ENCODE assay signal across 11 cellular contexts in the genomic region with DNA sequence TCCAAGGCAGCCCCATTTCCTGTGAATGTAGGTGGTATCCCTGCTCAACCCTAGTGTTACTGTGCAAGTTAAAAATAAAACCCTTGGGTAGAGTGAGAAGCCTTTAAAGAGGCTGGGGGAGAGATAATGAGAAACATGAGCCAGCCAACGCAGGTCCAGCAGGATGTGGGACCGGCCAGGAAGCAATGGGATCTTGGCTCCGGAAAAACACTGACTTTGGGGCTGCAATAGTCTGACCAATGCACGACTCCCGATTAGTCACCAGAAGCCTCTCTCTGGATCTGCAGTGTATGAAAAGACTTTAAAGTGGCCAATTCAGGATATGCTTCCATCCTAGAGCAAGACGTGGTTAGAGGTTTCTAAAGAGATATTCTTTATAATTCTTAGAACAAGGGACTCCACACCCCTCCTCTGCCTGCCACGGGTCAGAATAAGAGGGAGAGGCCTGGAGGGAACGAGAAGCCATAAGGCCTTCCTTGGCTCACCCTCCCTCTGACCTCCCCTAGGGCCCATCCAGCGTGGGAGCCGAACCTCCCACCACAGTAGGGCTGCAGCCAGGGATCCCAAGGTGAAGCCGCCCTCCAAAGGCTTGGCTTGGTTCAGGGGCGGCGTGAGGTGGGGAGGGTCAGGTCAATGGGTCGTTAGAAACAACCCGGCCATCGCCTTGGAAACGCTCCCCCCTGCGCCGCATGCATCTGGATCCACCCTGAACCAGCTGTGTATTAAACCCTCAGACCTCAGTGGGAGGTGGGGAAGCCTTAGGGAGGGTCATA. TPM values are rescaled to one million over a fixed set of nuclear protein-coding genes. Genes with fewer than 3 reads are reported as not detected.
DNase-seq lines count a peak whose midpoint lies in the region; ATAC-seq and TF ChIP-seq lines count a peak whose summit lies in the region.
"Had no signal": no experiment of that assay in that cellular context is flagged by ENCODE, and none has a peak within 500 bp of the region (broad histone marks: within the 10 kb centered on the region; RNA-seq: fewer than 3 reads in every experiment).

No MANE protein-coding gene starts in this region.

- BruUV-seq in PC-9 (replicated peaks; lab: Mats Ljungman, UMichigan): no TSS peak

- no peaks in the 10 kb centered on the region for H3K79me2 ChIP-seq in PC-9 (ENCODE audit: low read depth)

- H2AFZ ChIP-seq in PC-9: no peak overlapping the region

- ATAC-seq in left lung (peak; percentile 70), GM21825 (IDR thresholded peaks at IDR 0.05; ENCODE audit: unreplicated experiment) (no peak), GM18867 (IDR thresholded peaks at IDR 0.05; ENCODE audit: unreplicated experiment) (no peak)

- peak overlapping the region; percentile 10; the same call in 1 of the 2 replicates for H3K4me2 ChIP-seq in PC-9

- CTCF ChIA-PET in PC-9 (lab: Charles Lee): no interaction called here

- DNase-seq in PC-9 (no peak), dermis microvascular lymphatic vessel endothelial cell (ENCODE audit: low read depth in 2 of 2) (peak; percentile 30 to 76), left lung (no peak), uterus (peak; percentile 58 to 70), RPMI8226 (no peak)
- DNase-seq: activated naive CD4-positive, alpha-beta T cell treated with anti-CD3 and anti-CD28 coated beads for 36 hours; erythroblast; SHP77 had no signal

- H3K27me3 ChIP-seq in PC-9 (ENCODE audit: insufficient read depth, low read depth) (no peaks in the 10 kb centered on the region), left lung (no peaks in the 10 kb centered on the region), uterus (no peaks in the 10 kb centered on the region)

- no peaks in the 10 kb centered on the region for H4K20me1 ChIP-seq in PC-9 (ENCODE audit: insufficient read depth)

- H3K9me2 ChIP-seq in PC-9 (ENCODE audit: insufficient read depth): no peaks in the 10 kb centered on the region

- TF ChIP-seq POLR2A in uterus (IDR thresholded peaks at IDR 0.05): no peak

- H3K27ac ChIP-seq in PC-9 (no peak overlapping the region), left lung (no peak overlapping the region), uterus (peak overlapping the region; percentile 68 to 77)

- intact Hi-C loops in PC-9 (cut with micrococcal nuclease; ENCODE audit: unreplicated experiment) (no loop called here), left lung (cut with DNase I) (no loop called here), uterus (cut with DNase I; ENCODE audit: low total_unique reads) (no loop called here)

- peaks cover 27% of the 10 kb centered on the region for H3K4me1 ChIP-seq in PC-9 (replicated peaks; ENCODE audit: insufficient read depth)
- H3K4me1 ChIP-seq in left lung: no peaks in the 10 kb centered on the region
- H3K4me1 ChIP-seq in uterus: no peaks in the 10 kb centered on the region

- TF ChIP-seq CTCF in PC-9 (conservative IDR thresholded peaks at IDR 0.05): no peak
- no peak for TF ChIP-seq CTCF in left lung (IDR thresholded peaks at IDR 0.05)
- TF ChIP-seq CTCF in uterus (IDR thresholded peaks at IDR 0.05): no peak

- H3K4me3 ChIP-seq in PC-9: no peak overlapping the region
- H3K4me3 ChIP-seq in left lung: no peak overlapping the region
- H3K4me3 ChIP-seq in uterus: no peak overlapping the region

- H3K9me3 ChIP-seq in PC-9 (ENCODE audit: insufficient read depth, low read depth) (peaks cover 2% of the 10 kb centered on the region; the same call in 1 of the 2 replicates), left lung (no peaks in the 10 kb centered on the region), uterus (no peaks in the 10 kb centered on the region)

- POLR2A ChIA-PET in PC-9 (lab: Charles Lee; ENCODE audit: unreplicated experiment): no interaction called here

- peaks cover 8% of the 10 kb centered on the region; the same call in 1 of the 2 replicates for H3F3A ChIP-seq in PC-9 (ENCODE audit: insufficient read depth, low read depth)

- H3K36me3 ChIP-seq in PC-9 (ENCODE audit: low read depth) (no peaks in the 10 kb centered on the region), left lung (no peaks in the 10 kb centered on the region), uterus (no peaks in the 10 kb centered on the region)

RNA-seq across cellular contexts. Expression of a gene that starts 11.3 kb away (rescaled TPM):
- total RNA-seq in PC-9 (2021) (0.23 and 0.44 TPM in 2 replicates), dermis microvascular lymphatic vessel endothelial cell (0.13 TPM in 2 replicates), left lung (1 to 10 TPM in 1 of 2 donors, under 1 TPM in 1; 0.41 to 1.2 TPM), uterus (1 to 10 TPM in 2 of 4 donors, under 1 TPM in 1, not detected in 1; 0.51 to 5.7 (median 1.7) TPM)
- total RNA-seq: activated naive CD4-positive, alpha-beta T cell treated with anti-CD3 and anti-CD28 coated beads for 36 hours; HT-29 had no signal

Comparison
In these comparisons a context has a peak if more than half of its experiments do, and no peak if none do; other contexts are left out.
1. DNase-seq: peak in dermis microvascular lymphatic vessel endothelial cell (2 of 2) and uterus (2 of 2); none in PC-9 (0 of 2), left lung (0 of 2) and RPMI8226 (single experiment).
2. H3K27ac ChIP-seq: peak in uterus (2 of 2); none in PC-9 (single experiment) and left lung (0 of 2).